ENCODE assay signal across 37 cellular contexts in the genomic region with DNA sequence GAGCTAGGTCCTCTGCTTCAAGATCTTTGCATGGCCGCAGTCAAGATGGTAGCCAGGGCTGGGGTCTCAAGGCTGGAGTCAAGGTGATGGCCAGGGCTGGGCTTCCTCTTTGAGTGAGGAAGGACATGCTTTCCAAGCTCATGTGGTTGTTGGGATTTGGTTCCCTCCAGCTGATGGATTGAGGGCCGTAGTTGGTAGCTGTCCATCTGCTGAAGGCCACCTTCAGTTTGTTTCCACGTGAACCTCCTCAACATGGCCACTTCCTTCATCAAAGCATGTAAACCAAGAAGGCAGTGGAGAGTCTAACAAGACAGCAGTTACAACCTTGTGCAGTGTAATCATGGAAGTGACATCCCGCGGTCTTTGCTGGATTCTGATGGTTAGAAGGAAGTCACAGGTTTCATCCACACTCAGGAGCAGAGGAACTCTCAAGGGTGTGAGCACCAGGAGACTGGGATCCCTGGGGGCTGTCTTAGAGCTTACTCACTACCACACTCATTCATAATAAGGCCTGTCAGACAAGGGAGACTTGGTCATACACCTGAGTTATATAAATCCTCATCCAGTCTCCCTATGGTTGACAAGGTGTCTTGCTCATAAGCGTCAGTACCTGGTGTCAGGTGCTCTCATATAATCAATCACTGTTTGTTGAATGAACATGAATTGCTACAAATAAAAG. TPM values are rescaled to one million over a fixed set of nuclear protein-coding genes. Genes with fewer than 3 reads are reported as not detected.
A peak's percentile ranks its signal among the peaks of the same experiment; 100 is the strongest.
DNase-seq lines count a peak whose midpoint lies in the region; ATAC-seq, FAIRE-seq and TF ChIP-seq lines count a peak whose summit lies in the region.
"Had no signal": no experiment of that assay in that cellular context is flagged by ENCODE, and none has a peak within 500 bp of the region (broad histone marks: within the 10 kb centered on the region; RNA-seq: fewer than 3 reads in every experiment).

No MANE protein-coding gene starts in this region.

- H3K56ac ChIP-seq in IMR-90 (ENCODE audit: extremely low read depth, insufficient read depth, low read length) (no peak overlapping the region), H9 (ENCODE audit: insufficient read length, low read depth, low read length) (no peak overlapping the region)

- H4K8ac ChIP-seq in IMR-90 (ENCODE audit: low read depth in 2 of 2, low read length in 2 of 2) (0 out of 4 replicates have a peak overlapping the region, but pooled peaks of 1 of the 2 experiments have one; percentile 22), H9 (replicated peaks; ENCODE audit: insufficient read length, low read depth, low read length) (no peak overlapping the region)

- H3K4me3 ChIP-seq in IMR-90 (ENCODE audit: insufficient read depth, low read depth, low read length) (no peak overlapping the region), endothelial cell of umbilical vein (replicated peaks in 1 of 3; ENCODE audit: insufficient read depth in 1 of 3, low read depth in 1 of 3, low read length in 3 of 3) (no peak overlapping the region), osteoblast (ENCODE audit: insufficient read depth, low read length) (no peak overlapping the region), BE2C (ENCODE audit: low read depth, low read length) (no peak overlapping the region)
- H3K4me3 ChIP-seq: cardiac muscle cell, esophagus squamous epithelium, ovary, skin epidermis, upper lobe of right lung had no signal

- peak overlapping the region; percentile 61 for H2AK5ac ChIP-seq in IMR-90 (ENCODE audit: low read depth, low read length)
- no peak overlapping the region for H2AK5ac ChIP-seq in H9 (ENCODE audit: insufficient read length, low read length)

- intact Hi-C loops in IMR-90 (cut with micrococcal nuclease) (no loop called here), endothelial cell of umbilical vein (cut with micrococcal nuclease) (no loop called here)

- TF ChIP-seq RAD21 in IMR-90 (IDR thresholded peaks at IDR 0.05; ENCODE audit: low read length): no peak

- H3K18ac ChIP-seq in IMR-90 (ENCODE audit: low read depth, low read length): peak overlapping the region; percentile 14; the same call in 1 of the 2 replicates
- no peak overlapping the region for H3K18ac ChIP-seq in H9 (ENCODE audit: insufficient read length, low read depth, low read length)

- no peak overlapping the region for H3K4me3 Mint-ChIP-seq in H9
- H3K4me3 Mint-ChIP-seq: activated naive CD4-positive, alpha-beta T cell treated with anti-CD3 and anti-CD28 coated beads, Interleukin-2, amount 10 ng/mL, durations not matched to agents 7 days and 5 days; activated T-cell treated with anti-CD3 and anti-CD28 coated beads, Interleukin-2, amount 50 U/mL, for 72 hours; CD14-positive monocyte; memory B cell; nephron progenitor cell; stimulated activated naive B cell treated with anti-CD40 and anti-IgM and Interleukin-4, amounts not matched to agents 10 μg/mL and 1 μg/mL and 100 μg/mL, for 72 hours; T-helper 17 cell had no signal

- FAIRE-seq in endothelial cell of umbilical vein (lab: Jason Lieb, UNC) (peak; percentile 37), GM12892 (lab: Jason Lieb, UNC) (no peak)
- FAIRE-seq: frontal cortex, HTR-8/SVneo, TTC549 had no signal

- H3K9ac ChIP-seq in IMR-90 (ENCODE audit: low read depth, low read length): no peak overlapping the region
- H3K9ac ChIP-seq in endothelial cell of umbilical vein (replicated peaks; ENCODE audit: extremely low read depth, insufficient read depth, low read length): no peak overlapping the region
- no peak overlapping the region for H3K9ac ChIP-seq in H9 (ENCODE audit: extremely low read depth, insufficient read length, low read length)
- H3K9ac ChIP-seq: KMS-11 had no signal

- H3K36me3 ChIP-seq in IMR-90 (ENCODE audit: control insufficient read depth, insufficient read depth, low read length): peaks cover 9% of the 10 kb centered on the region
- no peaks in the 10 kb centered on the region for H3K36me3 ChIP-seq in endothelial cell of umbilical vein (ENCODE audit: control insufficient read depth in 2 of 2, extremely low read depth in 1 of 2, insufficient read depth in 2 of 2, low read length in 2 of 2)
- no peaks in the 10 kb centered on the region for H3K36me3 ChIP-seq in osteoblast (ENCODE audit: insufficient read depth, low read length)
- H3K36me3 ChIP-seq in BE2C: no peaks in the 10 kb centered on the region
- H3K36me3 ChIP-seq: cardiac muscle cell, esophagus squamous epithelium, ovary, upper lobe of right lung had no signal

- H3K4me2 ChIP-seq in IMR-90 (ENCODE audit: low read depth, low read length): no peak overlapping the region
- no peak overlapping the region for H3K4me2 ChIP-seq in endothelial cell of umbilical vein (ENCODE audit: insufficient read depth, low read length)
- no peak overlapping the region for H3K4me2 ChIP-seq in osteoblast (ENCODE audit: insufficient read depth, low read length)
- no peak overlapping the region for H3K4me2 ChIP-seq in H9 (ENCODE audit: insufficient read depth, insufficient read length, low read length)
- H3K4me2 ChIP-seq: KMS-11 had no signal

- peak overlapping the region; percentile 51 for H3K27ac ChIP-seq in IMR-90 (ENCODE audit: insufficient read depth, low read length)
- no peak overlapping the region for H3K27ac ChIP-seq in endothelial cell of umbilical vein (ENCODE audit: insufficient read depth, low read depth, low read length)
- H3K27ac ChIP-seq in osteoblast (ENCODE audit: low read depth, low read length): peak overlapping the region; percentile 54
- no peak overlapping the region for H3K27ac ChIP-seq in H9 (ENCODE audit: insufficient read length, low read depth, low read length)
- H3K27ac ChIP-seq: cardiac muscle cell, KMS-11, ovary, skin epidermis, upper lobe of right lung had no signal

- 100% methylated on average over 1 of the region's 6 CpGs; no CpG with 5 or more reads in 1 of the 2 experiments for WGBS in IMR-90 (ENCODE audit: extremely low coverage in 2 of 2, insufficient read length in 1 of 2), 2 experiments
- WGBS in H9 (ENCODE audit: extremely low coverage, insufficient read length, low lambda C conversion rate): no CpG with 5 or more reads among the region's 6 CpGs

- H3K23ac ChIP-seq in IMR-90 (ENCODE audit: low read depth, low read length): peak overlapping the region; percentile 45; the same call in 1 of the 2 replicates
- H3K23ac ChIP-seq in H9 (ENCODE audit: insufficient read length, low read depth, low read length): no peak overlapping the region

- H3T11ph ChIP-seq in H9 (ENCODE audit: low read length): no peak overlapping the region

- CTCF ChIA-PET in IMR-90 (lab: Yijun Ruan, JAX) (no interaction called here), endothelial cell of umbilical vein (lab: Charles Lee) (interaction anchor here (1.2 kb wide), 1 partner anchor 28 kb away, joined by 3 read pairs; no protein-coding TSS in a partner anchor)

- BruUV-seq in IMR-90 (replicated peaks; lab: Mats Ljungman, UMichigan): no TSS peak
- BruUV-seq in endothelial cell of umbilical vein (replicated peaks; lab: Mats Ljungman, UMichigan): no TSS peak

- H4K20me1 ChIP-seq in IMR-90 (ENCODE audit: insufficient read depth, low read length) (no peaks in the 10 kb centered on the region), endothelial cell of umbilical vein (replicated peaks; ENCODE audit: control insufficient read depth, extremely low read depth, insufficient read depth, low read length) (no peaks in the 10 kb centered on the region), osteoblast (ENCODE audit: insufficient read depth, low read length) (no peaks in the 10 kb centered on the region), H9 (ENCODE audit: control insufficient read depth, insufficient read depth, insufficient read length) (no peaks in the 10 kb centered on the region)

- H3K9me1 ChIP-seq in IMR-90 (ENCODE audit: insufficient read depth, low read length) (peaks cover 29% of the 10 kb centered on the region), endothelial cell of umbilical vein (replicated peaks; ENCODE audit: control insufficient read depth, extremely low read depth, insufficient read depth, low read length) (no peaks in the 10 kb centered on the region)

- no peak overlapping the region for H2AFZ ChIP-seq in IMR-90 (replicated peaks; ENCODE audit: low read length, poor library complexity)
- no peak overlapping the region for H2AFZ ChIP-seq in endothelial cell of umbilical vein (ENCODE audit: low read depth, low read length)
- no peak overlapping the region for H2AFZ ChIP-seq in osteoblast (ENCODE audit: low read length)
- no peak overlapping the region for H2AFZ ChIP-seq in H9 (ENCODE audit: low read length)

- TF ChIP-seq POLR2A in IMR-90 (IDR thresholded peaks at IDR 0.05; ENCODE audit: low read depth, low read length): no peak
- no peak for TF ChIP-seq POLR2A in endothelial cell of umbilical vein (IDR thresholded peaks at IDR 0.05; ENCODE audit: low read depth, low read length)
- no peak for TF ChIP-seq POLR2A in GM12892 (IDR thresholded peaks at IDR 0.05; ENCODE audit: low read depth, low read length)

- H3K36me3 Mint-ChIP-seq in H9 (ENCODE audit: insufficient read depth in 1 of 3, low read depth in 3 of 3): peaks cover 0 to 4% (median 2%) of the 10 kb centered on the region in 3 experiments; a peak in 3 of 7 replicates

- H3K79me2 ChIP-seq in endothelial cell of umbilical vein (ENCODE audit: control insufficient read depth, insufficient read depth, low read length) (no peaks in the 10 kb centered on the region), osteoblast (ENCODE audit: insufficient read depth, low read length) (no peaks in the 10 kb centered on the region), H9 (ENCODE audit: insufficient read depth, low read length) (no peaks in the 10 kb centered on the region)

- H3K9me3 ChIP-seq in IMR-90 (ENCODE audit: control insufficient read depth, insufficient read depth, low read length) (no peaks in the 10 kb centered on the region; the same call in 1 of the 2 replicates), endothelial cell of umbilical vein (replicated peaks; ENCODE audit: control insufficient read depth, insufficient read depth, low read length) (no peaks in the 10 kb centered on the region), osteoblast (ENCODE audit: low read depth, low read length) (no peaks in the 10 kb centered on the region), BE2C (no peaks in the 10 kb centered on the region), H9 (ENCODE audit: control insufficient read depth, low read depth, low read length) (no peaks in the 10 kb centered on the region)
- H3K9me3 ChIP-seq: Caco-2, esophagus squamous epithelium, ovary, upper lobe of right lung had no signal

- DNase-seq in GM03348 (ENCODE audit: low spot score): peak; percentile 16
- no peak for DNase-seq in IMR-90
- DNase-seq in endothelial cell of umbilical vein (ENCODE audit: low read depth, low spot score): no peak
- no peak for DNase-seq in osteoblast (ENCODE audit: insufficient read length, low spot score, missing footprints)
- no peak for DNase-seq in ACHN
- DNase-seq in GM12892 (ENCODE audit: insufficient read length): no peak
- no peak for DNase-seq in BE2C
- DNase-seq in H9: no peak
- DNase-seq: activated CD4-positive, alpha-beta T cell treated with anti-CD3 and anti-CD28 coated beads, Interleukin-2, amount 50 U/mL, for 4 hours; activated naive CD4-positive, alpha-beta T cell treated with anti-CD3 and anti-CD28 coated beads, Interleukin-2, amount 10 ng/mL, durations not matched to agents 7 days and 5 days; activated T-cell treated with anti-CD3 and anti-CD28 coated beads, Interleukin-2, amount 50 U/mL, for 72 hours; Caco-2; DMS53; effector memory CD4-positive, alpha-beta T cell; esophagus squamous epithelium; GDM1; GOT3; left colon; NCI-H1436; NCI-H2081; NCI-H226; nephron progenitor cell; NK-92 treated with Interleukin-12 subunit alpha and Interleukin-12 subunit beta, amount 100 ng/mL, for 24 hours; ovary; PC-3; stimulated activated naive B cell treated with anti-CD40 and anti-IgM and Interleukin-4, amounts not matched to agents 10 μg/mL and 1 μg/mL and 100 μg/mL, for 72 hours; T-helper 17 cell; upper lobe of right lung had no signal

- H4K5ac ChIP-seq in IMR-90 (ENCODE audit: low read depth, low read length) (no peak overlapping the region; the same call in 1 of the 2 replicates), H9 (ENCODE audit: insufficient read length, low read depth, low read length) (no peak overlapping the region)

- H4K91ac ChIP-seq in IMR-90 (ENCODE audit: insufficient read depth, low read depth, low read length): peak overlapping the region; percentile 17
- H4K91ac ChIP-seq in H9 (ENCODE audit: insufficient read length, low read depth, low read length): no peak overlapping the region

- peak overlapping the region; percentile 3; the same call in 2 of the 3 replicates for H2BK15ac ChIP-seq in IMR-90 (ENCODE audit: low read depth, low read length)
- H2BK15ac ChIP-seq in H9 (ENCODE audit: low read depth, low read length): no peak overlapping the region

- no peaks in the 10 kb centered on the region for H3K23me2 ChIP-seq in H9 (ENCODE audit: insufficient read length, low read depth, low read length, poor library complexity, severe bottlenecking)

- no peaks in the 10 kb centered on the region for H3K27me3 Mint-ChIP-seq in H9 (ENCODE audit: low read depth)
- H3K27me3 Mint-ChIP-seq: activated naive CD4-positive, alpha-beta T cell treated with anti-CD3 and anti-CD28 coated beads, Interleukin-2, amount 10 ng/mL, durations not matched to agents 7 days and 5 days; memory B cell; stimulated activated naive B cell treated with anti-CD40 and anti-IgM and Interleukin-4, amounts not matched to agents 10 μg/mL and 1 μg/mL and 100 μg/mL, for 72 hours; T-helper 17 cell had no signal

- POLR2A ChIA-PET in IMR-90 (lab: Charles Lee; ENCODE audit: unreplicated experiment) (no interaction called here), endothelial cell of umbilical vein (lab: Charles Lee) (no interaction called here)

- peak overlapping the region; percentile 65 for H3K4ac ChIP-seq in IMR-90 (ENCODE audit: low read depth, low read length)
- no peak overlapping the region for H3K4ac ChIP-seq in H9 (ENCODE audit: low read depth, low read length)

- no peak for ATAC-seq in IMR-90 (ENCODE audit: low read depth)
- ATAC-seq: activated CD4-positive, CD25-positive, alpha-beta regulatory T cell treated with anti-CD3 and anti-CD28 coated beads, Interleukin-2, amount 50 U/mL, for 24 hours; activated T-cell treated with anti-CD3 and anti-CD28 coated beads, Interleukin-2, amount 50 U/mL, for 72 hours; left colon; PC-3; stimulated activated naive B cell treated with anti-CD40 and anti-IgM and Interleukin-4, amounts not matched to agents 10 μg/mL and 1 μg/mL and 100 μg/mL, for 72 hours; T-helper 17 cell had no signal

- TF ChIP-seq CTCF in IMR-90 (conservative IDR thresholded peaks at IDR 0.05; ENCODE audit: low read depth, low read length) (no peak), endothelial cell of umbilical vein (IDR thresholded peaks at IDR 0.05; ENCODE audit: extremely low read depth in 1 of 2, insufficient read depth in 1 of 2, low read depth in 1 of 2, low read length in 2 of 2) (no peak), osteoblast (IDR thresholded peaks at IDR 0.05; ENCODE audit: extremely low read depth, low read depth, low read length) (no peak), BE2C (IDR thresholded peaks at IDR 0.05; ENCODE audit: low read depth, low read length) (no peak), H9 (conservative IDR thresholded peaks at IDR 0.05) (no peak)

- H2BK5ac ChIP-seq in IMR-90 (ENCODE audit: low read depth, low read length, poor library complexity, severe bottlenecking) (peak overlapping the region; percentile 30), H9 (ENCODE audit: insufficient read length, low read length) (no peak overlapping the region)

- H2BK20ac ChIP-seq in IMR-90 (ENCODE audit: low read depth, low read length) (peak overlapping the region; percentile 91), H9 (ENCODE audit: low read depth, low read length, poor library complexity, severe bottlenecking) (no peak overlapping the region)

- dilution Hi-C loops in IMR-90 (cut with HindIII; ENCODE audit: low sequenced_read_pairs, unreplicated experiment) (no loop called here), endothelial cell of umbilical vein (cut with MboI; ENCODE audit: extremely low pct_ligation_motif_present, low sequenced_read_pairs) (no loop called here)

- no peaks in the 10 kb centered on the region for H3K9me3 Mint-ChIP-seq in H9
- H3K9me3 Mint-ChIP-seq: activated naive CD4-positive, alpha-beta T cell treated with anti-CD3 and anti-CD28 coated beads, Interleukin-2, amount 10 ng/mL, durations not matched to agents 7 days and 5 days; activated T-cell treated with anti-CD3 and anti-CD28 coated beads, Interleukin-2, amount 50 U/mL, for 72 hours; CD14-positive monocyte; memory B cell; nephron progenitor cell; stimulated activated naive B cell treated with anti-CD40 and anti-IgM and Interleukin-4, amounts not matched to agents 10 μg/mL and 1 μg/mL and 100 μg/mL, for 72 hours had no signal

- no peak overlapping the region for H2BK12ac ChIP-seq in H9 (ENCODE audit: insufficient read length, low read depth, low read length)

- H3K4me1 ChIP-seq in IMR-90 (ENCODE audit: control insufficient read depth, insufficient read depth, low read length) (peaks cover 31% of the 10 kb centered on the region), endothelial cell of umbilical vein (ENCODE audit: control insufficient read depth, extremely low read depth, insufficient read depth, low read length) (peaks cover 2% of the 10 kb centered on the region), osteoblast (ENCODE audit: insufficient read depth, low read length) (peaks cover 53% of the 10 kb centered on the region), BE2C (no peaks in the 10 kb centered on the region), H9 (ENCODE audit: insufficient read depth, low read length) (peaks cover 9% of the 10 kb centered on the region; the same call in 1 of the 2 replicates)
- H3K4me1 ChIP-seq: upper lobe of right lung had no signal

- H3K4me1 Mint-ChIP-seq in H9: peaks cover 16 to 17% of the 10 kb centered on the region in 2 experiments
- H3K4me1 Mint-ChIP-seq: activated naive CD4-positive, alpha-beta T cell treated with anti-CD3 and anti-CD28 coated beads, Interleukin-2, amount 10 ng/mL, durations not matched to agents 7 days and 5 days; CD14-positive monocyte; memory B cell; stimulated activated naive B cell treated with anti-CD40 and anti-IgM and Interleukin-4, amounts not matched to agents 10 μg/mL and 1 μg/mL and 100 μg/mL, for 72 hours; T-helper 17 cell had no signal

- H3K79me1 ChIP-seq in IMR-90 (ENCODE audit: low read depth in 1 of 2, low read length in 2 of 2) (0 out of 4 replicates have a peak, but pooled peaks cover 0 to 6% of the 10 kb centered on the region in 2 experiments), H9 (ENCODE audit: insufficient read depth, low read depth, low read length, poor library complexity, severe bottlenecking) (no peaks in the 10 kb centered on the region)

- in situ Hi-C loops in IMR-90 (cut with MboI; ENCODE audit: low sequenced_read_pairs): no loop called here
- in situ Hi-C loops in ACHN (cut with HindIII; ENCODE audit: low pct_ligation_motif_present, low pct_unique_long_range_greater_than_20kb, low sequenced_read_pairs): no loop called here

- H2BK120ac ChIP-seq in IMR-90 (ENCODE audit: low read depth, low read length) (peak overlapping the region; percentile 56; the same call in 1 of the 2 replicates), H9 (ENCODE audit: low read depth, low read length, poor library complexity, severe bottlenecking) (no peak overlapping the region)

- H3K27me3 ChIP-seq in IMR-90 (ENCODE audit: control insufficient read depth, insufficient read depth, low read length) (no peaks in the 10 kb centered on the region), endothelial cell of umbilical vein (ENCODE audit: control insufficient read depth in 2 of 2, insufficient read depth in 2 of 2, low read length in 2 of 2) (no peaks in the 10 kb centered on the region), osteoblast (ENCODE audit: insufficient read depth, low read length) (no peaks in the 10 kb centered on the region), BE2C (no peaks in the 10 kb centered on the region), H9 (ENCODE audit: insufficient read depth, low read length) (no peaks in the 10 kb centered on the region)
- H3K27me3 ChIP-seq: cardiac muscle cell, esophagus squamous epithelium, ovary, upper lobe of right lung had no signal

- H3K27ac Mint-ChIP-seq in H9: peak overlapping the region in 1 of 3 experiments; percentile 62; a peak in 1 of 7 replicates
- H3K27ac Mint-ChIP-seq: activated naive CD4-positive, alpha-beta T cell treated with anti-CD3 and anti-CD28 coated beads, Interleukin-2, amount 10 ng/mL, durations not matched to agents 7 days and 5 days; activated T-cell treated with anti-CD3 and anti-CD28 coated beads, Interleukin-2, amount 50 U/mL, for 72 hours; memory B cell; nephron progenitor cell; stimulated activated naive B cell treated with anti-CD40 and anti-IgM and Interleukin-4, amounts not matched to agents 10 μg/mL and 1 μg/mL and 100 μg/mL, for 72 hours; T-helper 17 cell had no signal

- 0 out of 2 replicates have a peak overlapping the region, but pooled peaks have one; percentile 59 for H3K14ac ChIP-seq in IMR-90 (replicated peaks; ENCODE audit: low read depth, low read length)
- H3K14ac ChIP-seq in H9 (ENCODE audit: insufficient read depth, low read length): no peak overlapping the region

- peak overlapping the region; percentile 19 for H2AK9ac ChIP-seq in IMR-90 (replicated peaks; ENCODE audit: low read depth, low read length, poor library complexity)

RNA-seq across cellular contexts. Expression of gene ABHD5, which starts 42.1 kb away (rescaled TPM):
- 33.2 and 33.6 TPM in 2 replicates for total RNA-seq in IMR-90 (2012; rRNA removed)
- 13.8 and 15.8 TPM in 2 replicates for polyA plus RNA-seq in IMR-90 (2012; rRNA removed)
- 5.6 and 6.0 TPM in 2 replicates for polyA plus RNA-seq in IMR-90 (2012; cell fraction: cytosol; rRNA removed)
- polyA plus RNA-seq in IMR-90 (2012; cell fraction: nucleus; rRNA removed; ENCODE audit: low replicate concordance): 3.3 and 26.7 TPM in 2 replicates
- total RNA-seq in endothelial cell of umbilical vein: 17.1 and 21.2 TPM in 2 replicates
- 9.0 and 10.0 TPM in 2 replicates for polyA plus RNA-seq in endothelial cell of umbilical vein
- polyA plus RNA-seq in endothelial cell of umbilical vein (2011; cell fraction: cytosol; rRNA removed): 14.4 and 15.0 TPM in 2 replicates
- polyA plus RNA-seq in endothelial cell of umbilical vein (2011; cell fraction: nucleus; rRNA removed): 22.3 and 31.1 TPM in 2 replicates
- 16.1 and 29.3 TPM in 2 replicates for polyA plus RNA-seq in endothelial cell of umbilical vein (2012)
- 16.7 and 20.6 TPM in 2 replicates for polyA minus RNA-seq in endothelial cell of umbilical vein
- polyA minus RNA-seq in endothelial cell of umbilical vein (2011; cell fraction: cytosol; rRNA and poly(A)+ RNA removed): 34.4 TPM
- polyA minus RNA-seq in endothelial cell of umbilical vein (2011; cell fraction: nucleus; rRNA and poly(A)+ RNA removed): 19.8 and 23.9 TPM in 2 replicates
- 37.6 and 45.1 TPM in 2 replicates for total RNA-seq in osteoblast
- polyA plus RNA-seq in GM12892 (2012; ENCODE audit: missing spikeins): 5.0 TPM
- 18.2 TPM for polyA plus RNA-seq in BE2C (2012; ENCODE audit: insufficient read depth, insufficient read length, low read depth)
- total RNA-seq in H9 (2021): 13.1 and 15.9 TPM in 2 replicates

Comparison
In these comparisons a context has a peak if more than half of its experiments do, and no peak if none do; other contexts are left out.
1. H3K27ac ChIP-seq: peak in IMR-90 (single experiment) and osteoblast (single experiment); none in endothelial cell of umbilical vein (single experiment) and H9 (single experiment).